Comparison of ENCODE assay signal across 11 cellular contexts in the genomic region with DNA sequence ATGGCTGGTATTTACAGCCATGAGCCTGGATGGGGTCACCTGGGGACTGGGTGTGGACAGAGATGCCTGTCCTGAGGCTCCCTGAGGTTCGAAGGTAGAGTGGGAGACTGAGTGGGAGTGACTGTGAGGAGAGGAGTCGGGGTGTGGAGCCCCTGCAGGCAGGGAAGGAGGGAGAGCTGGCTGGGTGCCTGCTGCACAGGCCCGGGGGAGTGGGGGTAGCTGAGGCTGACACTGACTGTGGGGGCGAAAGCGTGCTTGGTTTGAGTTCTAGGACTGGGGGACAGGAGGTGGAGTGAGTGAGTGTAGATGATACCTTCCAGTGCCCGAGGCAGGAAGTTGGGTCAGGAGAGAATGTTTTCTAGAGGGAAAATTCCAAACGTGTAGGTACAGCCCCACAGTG. TPM values are rescaled to one million over a fixed set of nuclear protein-coding genes. Genes with fewer than 3 reads are reported as not detected.
DNase-seq lines count a peak whose midpoint lies in the region; ATAC-seq and TF ChIP-seq lines count a peak whose summit lies in the region.
"Had no signal": no experiment of that assay in that cellular context is flagged by ENCODE, and none has a peak within 500 bp of the region (broad histone marks: within the 10 kb centered on the region; RNA-seq: fewer than 3 reads in every experiment).

No MANE protein-coding gene starts in this region.

- H4K20me1 ChIP-seq in BLaER1 (peaks cover 80% of the 10 kb centered on the region), HCT116 (ENCODE audit: insufficient read depth) (no peaks in the 10 kb centered on the region)

- no peak overlapping the region for H3K4me3 Mint-ChIP-seq in brain

- peaks cover 62% of the 10 kb centered on the region for H3K79me2 ChIP-seq in HCT116 (ENCODE audit: insufficient read depth, low read length)

- RAD21 ChIA-PET in HCT116 (lab: Charles Lee; ENCODE audit: low non-redundant PET in 1 of 2, low total read pairs in 2 of 2, uncharacterized antibody in 2 of 2, unreplicated experiment in 2 of 2) = no interaction called here

- no peak for ATAC-seq in HCT116
- ATAC-seq in lower lobe of right lung = no peak

- peak overlapping the region; percentile 48; the same call in 1 of the 2 replicates for H3K9ac ChIP-seq in BLaER1
- H3K9ac ChIP-seq in HCT116 (ENCODE audit: low read length) = no peak overlapping the region

- TF ChIP-seq RAD21 in HCT116 (IDR thresholded peaks at IDR 0.05; ENCODE audit: low read depth) = no peak

- H3K4me1 ChIP-seq in BLaER1 = peaks cover 51% of the 10 kb centered on the region
- H3K4me1 ChIP-seq in HCT116 (ENCODE audit: control insufficient read depth in 1 of 2, insufficient read depth in 2 of 2, low read length in 2 of 2) = peaks cover 3 to 10% of the 10 kb centered on the region in 2 experiments; a peak in 2 of 4 replicates
- H3K4me1 ChIP-seq in lower lobe of right lung = peaks cover 57% of the 10 kb centered on the region
- peaks cover 19% of the 10 kb centered on the region for H3K4me1 ChIP-seq in SJCRH30

- peak overlapping the region; percentile 38; the same call in 1 of the 2 replicates for H3K27ac ChIP-seq in BLaER1
- peak overlapping the region; percentile 29; the same call in 1 of the 2 replicates for H3K27ac ChIP-seq in HCT116 (ENCODE audit: low read depth, low read length)
- peak overlapping the region; percentile 31 for H3K27ac ChIP-seq in lower lobe of right lung
- no peak overlapping the region for H3K27ac ChIP-seq in SJCRH30

- peaks cover 32% of the 10 kb centered on the region for H3K4me1 Mint-ChIP-seq in brain

- peak overlapping the region; percentile 50 for H3K4me2 ChIP-seq in BLaER1
- H3K4me2 ChIP-seq in HCT116 (ENCODE audit: low read length) = no peak overlapping the region

- H3K9me3 ChIP-seq in BLaER1 (no peaks in the 10 kb centered on the region), HCT116 (ENCODE audit: control insufficient read depth in 1 of 2, insufficient read depth in 1 of 2, low read depth in 1 of 2, low read length in 2 of 2) (no peaks in the 10 kb centered on the region), lower lobe of right lung (no peaks in the 10 kb centered on the region), SJCRH30 (replicated peaks) (no peaks in the 10 kb centered on the region)
- H3K9me3 ChIP-seq: MG63, mucosa of descending colon had no signal

- DNase-seq in HCT116 (ENCODE audit: low read depth, low spot score) (no peak), lower lobe of right lung (no peak), RKO (ENCODE audit: low spot score) (no peak), KG1 (lab: John Stamatoyannopoulos, UW) (no peak), SJCRH30 (no peak), NCI-H82 treated with DMSO at 0.1 percent for 48 hours (lab: John Stamatoyannopoulos, UW; ENCODE audit: unreplicated experiment) (no peak)
- DNase-seq: NCI-H446 treated with DMSO at 0.1 percent for 48 hours had no signal

- H3K9me3 Mint-ChIP-seq in brain = no peaks in the 10 kb centered on the region

- intact Hi-C loops in HCT116 (cut with micrococcal nuclease) (loop anchor here (2.0 kb wide), 1 partner anchor 50 kb away; no protein-coding TSS in a partner anchor), lower lobe of right lung (cut with DNase I) (no loop called here)

- no peak for TF ChIP-seq POLR2A in HCT116 (IDR thresholded peaks at IDR 0.05; ENCODE audit: borderline replicate concordance, extremely low read depth, insufficient read depth, insufficient read length)

- peak overlapping the region; percentile 36 to 79 (median 70) for H3K27ac Mint-ChIP-seq in brain

- no peak overlapping the region for H2AFZ ChIP-seq in HCT116 (ENCODE audit: low read depth, low read length, poor library complexity, severe bottlenecking)

- peaks cover 46% of the 10 kb centered on the region for H3K36me3 Mint-ChIP-seq in brain

- H3K36me3 ChIP-seq in BLaER1 (peaks cover 38% of the 10 kb centered on the region), HCT116 (ENCODE audit: control insufficient read depth in 1 of 2, insufficient read depth in 2 of 2, low read length in 2 of 2) (peaks cover 0 to 4% of the 10 kb centered on the region in 2 experiments; a peak in 2 of 4 replicates), lower lobe of right lung (peaks cover 30% of the 10 kb centered on the region), SJCRH30 (peaks cover 3% of the 10 kb centered on the region; the same call in 1 of the 2 replicates)

- H3K9me2 ChIP-seq in HCT116 (ENCODE audit: insufficient read depth) = no peaks in the 10 kb centered on the region

- POLR2A ChIA-PET in HCT116 (lab: Charles Lee) = no interaction called here

- H3K27me3 Mint-ChIP-seq in brain = peaks cover 4% of the 10 kb centered on the region

- no TSS peak for BruUV-seq in HCT116 (replicated peaks; lab: Mats Ljungman, UMichigan)

- H3K4me3 ChIP-seq in BLaER1 (no peak overlapping the region), HCT116 (replicated peaks in 1 of 2; ENCODE audit: low read depth in 1 of 2, low read length in 2 of 2) (no peak overlapping the region), lower lobe of right lung (no peak overlapping the region), SJCRH30 (no peak overlapping the region)
- H3K4me3 ChIP-seq: MG63, mucosa of descending colon had no signal

- H3K27me3 ChIP-seq in BLaER1 = no peaks in the 10 kb centered on the region
- H3K27me3 ChIP-seq in HCT116 (ENCODE audit: insufficient read depth, low read length) = no peaks in the 10 kb centered on the region
- no peaks in the 10 kb centered on the region for H3K27me3 ChIP-seq in lower lobe of right lung (ENCODE audit: low read depth)
- no peaks in the 10 kb centered on the region for H3K27me3 ChIP-seq in SJCRH30
- H3K27me3 ChIP-seq: MG63 had no signal

- TF ChIP-seq CTCF in HCT116 (IDR thresholded peaks at IDR 0.05 in 2 of 3, conservative IDR thresholded peaks at IDR 0.05 in 1 of 3; ENCODE audit: borderline replicate concordance in 1 of 3, insufficient read depth in 1 of 3, low read depth in 2 of 3, low read length in 2 of 3) (no peak), brain (conservative IDR thresholded peaks at IDR 0.05) (no peak), lower lobe of right lung (IDR thresholded peaks at IDR 0.05) (no peak)

- CTCF ChIA-PET in HCT116 (lab: Charles Lee) = no interaction called here

TF ChIP-seq in HCT116, 20 proteins besides CTCF, POLR2A, EP300 and RAD21:
- TF ChIP-seq YY1 (IDR thresholded peaks at IDR 0.05; ENCODE audit: extremely low read depth, insufficient replicate concordance, low read depth, low read length) (no peak), SRF (IDR thresholded peaks at IDR 0.05; ENCODE audit: low read depth) (no peak)
TF ChIP-seq in HCT116: peak in this region for 0.

RNA-seq across cellular contexts. Expression of a gene that starts 7.1 kb away (rescaled TPM):
- total RNA-seq in HCT116 (2021; ENCODE audit: unreplicated experiment) (140 TPM), lower lobe of right lung (101 TPM)
- 164 and 236 TPM in 2 replicates for polyA plus RNA-seq in HCT116 (2012)
- polyA plus RNA-seq in brain (ENCODE audit: insufficient read depth, low read depth, low replicate concordance) = 561 TPM
- 15.9 and 17.7 TPM in 2 replicates for total RNA-seq in SJCRH30 (2014; rRNA removed; shearing (Covaris generic))

RNA-seq across cellular contexts. Expression of a gene that starts 15.8 kb away (rescaled TPM):
- 22.5 TPM for total RNA-seq in HCT116 (2021; ENCODE audit: unreplicated experiment)
- 22.9 and 27.8 TPM in 2 replicates for polyA plus RNA-seq in HCT116 (2012)
- 82.9 TPM for polyA plus RNA-seq in brain (ENCODE audit: insufficient read depth, low read depth, low replicate concordance)
- 60.1 TPM for total RNA-seq in lower lobe of right lung
- 0.55 and 2.8 TPM in 2 replicates for total RNA-seq in SJCRH30 (2014; rRNA removed; shearing (Covaris generic))

RNA-seq across cellular contexts. Expression of a gene that starts 33.3 kb away (rescaled TPM):
- total RNA-seq in HCT116 (2021; ENCODE audit: unreplicated experiment) (54.8 TPM), lower lobe of right lung (11.0 TPM)
- polyA plus RNA-seq in HCT116 (2012) = 114 and 161 TPM in 2 replicates
- 23.4 TPM for polyA plus RNA-seq in brain (ENCODE audit: insufficient read depth, low read depth, low replicate concordance)
- total RNA-seq in SJCRH30 (2014; rRNA removed; shearing (Covaris generic)) = 0.10 and 0.59 TPM in 2 replicates

RNA-seq across cellular contexts. Expression of a gene that starts 47.5 kb away (rescaled TPM):
- total RNA-seq in HCT116 (2021; ENCODE audit: unreplicated experiment) (298 TPM), lower lobe of right lung (152 TPM)
- 187 and 244 TPM in 2 replicates for polyA plus RNA-seq in HCT116 (2012)
- polyA plus RNA-seq in brain (ENCODE audit: insufficient read depth, low read depth, low replicate concordance) = 204 TPM
- total RNA-seq in SJCRH30 (2014; rRNA removed; shearing (Covaris generic)) = 191 and 195 TPM in 2 replicates

RNA-seq across cellular contexts. Expression of a gene that starts 54.2 kb away (rescaled TPM):
- total RNA-seq in HCT116 (2021; ENCODE audit: unreplicated experiment) (21.7 TPM), lower lobe of right lung (49.0 TPM)
- 13.1 and 14.4 TPM in 2 replicates for polyA plus RNA-seq in HCT116 (2012)
- polyA plus RNA-seq in brain (ENCODE audit: insufficient read depth, low read depth, low replicate concordance) = 3.2 TPM
- total RNA-seq in SJCRH30 (2014; rRNA removed; shearing (Covaris generic)) = 0.04 TPM in 1 of 2 replicates, not detected in the other
